In the genomic region with DNA sequence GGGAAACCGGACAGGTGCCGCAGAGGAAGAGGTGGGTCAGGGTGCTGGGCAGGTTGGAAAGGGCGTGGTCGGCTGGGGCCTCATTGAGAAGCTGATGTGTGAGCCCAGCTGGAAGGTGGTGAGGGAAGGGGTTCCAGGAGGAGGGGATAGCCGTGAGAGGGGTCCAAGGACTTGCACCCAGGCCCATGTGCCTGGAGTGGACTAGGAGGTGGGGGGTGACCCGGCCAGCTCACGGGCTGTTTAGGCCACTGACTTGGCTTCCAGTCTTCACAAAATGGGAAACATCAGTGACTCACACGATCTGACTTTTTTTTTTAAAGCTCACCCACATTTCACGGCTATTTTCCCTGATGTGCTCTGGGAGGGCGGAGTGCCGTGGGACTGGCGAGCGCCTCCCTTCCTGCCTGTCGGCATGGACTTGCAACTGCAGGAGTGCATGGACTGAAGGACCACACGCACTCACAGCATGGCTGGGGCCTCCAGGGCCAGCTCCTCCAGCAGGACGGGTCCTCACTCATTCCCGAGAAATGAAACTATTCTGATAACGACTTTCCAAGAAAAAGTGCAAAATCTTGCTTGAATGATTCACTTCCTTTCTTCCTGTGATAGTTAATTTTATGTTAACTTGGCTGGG, we compare ENCODE assay signal across 18 cellular contexts. TPM values are rescaled to one million over a fixed set of nuclear protein-coding genes. Genes with fewer than 3 reads are reported as not detected.
A peak's percentile ranks its signal among the peaks of the same experiment; 100 is the strongest.
DNase-seq lines count a peak whose midpoint lies in the region; ATAC-seq and TF ChIP-seq lines count a peak whose summit lies in the region.
"Had no signal": no experiment of that assay in that cellular context is flagged by ENCODE, and none has a peak within 500 bp of the region (broad histone marks: within the 10 kb centered on the region; RNA-seq: fewer than 3 reads in every experiment).

No MANE protein-coding gene starts in this region.

- DNase-seq in HT1080 (ENCODE audit: low read depth) (peak; percentile 80), coronary artery (ENCODE audit: low spot score) (no peak), iPS-NIHi7 (ENCODE audit: extremely low spot score) (peak; percentile 36), upper lobe of right lung (no peak), SW480 (ENCODE audit: low spot score) (no peak), SKM-1 treated with dmso at 0.1 percent for 144 hours (lab: John Stamatoyannopoulos, UW; ENCODE audit: unreplicated experiment) (no peak)
- DNase-seq: activated CD8-positive, alpha-beta T cell treated with anti-CD3 and anti-CD28 coated beads, Interleukin-2, amount 10 ng/mL, durations not matched to agents 7 days and 5 days; activated effector memory CD4-positive, alpha-beta T cell treated with Interleukin-2 at 50 U/mL for 16 hours; anterior cingulate cortex; C1 segment of cervical spinal cord; effector CD4-positive, alpha-beta T cell; GOT3; NCI-H1105 treated with DMSO at 0.1 percent for 48 hours; NCI-H345; pancreas had no signal

- no peaks in the 10 kb centered on the region for H3K36me3 ChIP-seq in upper lobe of right lung
- H3K36me3 ChIP-seq: pancreas had no signal

- intact Hi-C loops in upper lobe of right lung (cut with DNase I) = no loop called here

- H3K27me3 ChIP-seq in upper lobe of right lung = peaks cover 3% of the 10 kb centered on the region
- H3K27me3 ChIP-seq: pancreas had no signal

- no peaks in the 10 kb centered on the region for H3K9me3 ChIP-seq in upper lobe of right lung
- H3K9me3 ChIP-seq: pancreas had no signal

- no peak for TF ChIP-seq CTCF in coronary artery (IDR thresholded peaks at IDR 0.05)
- peak; percentile 7 for TF ChIP-seq CTCF in upper lobe of right lung (IDR thresholded peaks at IDR 0.05)

- H3K27ac ChIP-seq in coronary artery = no peak overlapping the region
- H3K27ac ChIP-seq in upper lobe of right lung = no peak overlapping the region
- H3K27ac ChIP-seq: pancreas had no signal

- peak overlapping the region; percentile 16 for H3K4me3 ChIP-seq in coronary artery
- H3K4me3 ChIP-seq in upper lobe of right lung = no peak overlapping the region
- H3K4me3 ChIP-seq: pancreas had no signal

- ATAC-seq in upper lobe of right lung (peak; percentile 21), HG02884 (IDR thresholded peaks at IDR 0.05; ENCODE audit: unreplicated experiment) (no peak), HG02981 (IDR thresholded peaks at IDR 0.05; ENCODE audit: unreplicated experiment) (no peak)
- ATAC-seq: activated CD8-positive, alpha-beta T cell treated with anti-CD3 and anti-CD28 coated beads, Interleukin-2, amount 10 ng/mL, durations not matched to agents 7 days and 5 days; SK-N-SH treated with all-trans-retinoic acid at 6 μM for 48 hours had no signal

- H3K4me1 ChIP-seq in upper lobe of right lung = no peaks in the 10 kb centered on the region
- H3K4me1 ChIP-seq: pancreas had no signal

RNA-seq across cellular contexts. Expression of a gene that starts 13.5 kb away (rescaled TPM):
- 2.9 and 4.4 TPM in 2 replicates for total RNA-seq in HT1080 (2014; rRNA removed; shearing (Covaris generic))
- polyA plus RNA-seq in HT1080 (2015; cell fraction: cytosol; rRNA removed) = 4.9 and 6.7 TPM in 2 replicates
- 7.7 and 8.5 TPM in 2 replicates for polyA plus RNA-seq in HT1080 (2015; cell fraction: nucleus; rRNA removed)
- 6.0 TPM for total RNA-seq in upper lobe of right lung
- total RNA-seq: activated CD8-positive, alpha-beta T cell treated with anti-CD3 and anti-CD28 coated beads, Interleukin-2, amount 10 ng/mL, durations not matched to agents 7 days and 5 days had no signal

Comparison
In these comparisons a context has a peak if more than half of its experiments do, and no peak if none do; other contexts are left out.
1. DNase-seq: peak in HT1080 (single experiment) and iPS-NIHi7 (single experiment); none in coronary artery (single experiment), upper lobe of right lung (single experiment), SW480 (single experiment) and SKM-1 treated with dmso at 0.1 percent for 144 hours (single experiment).